1 cellular context compared by ENCODE assay signal in the genomic region with DNA sequence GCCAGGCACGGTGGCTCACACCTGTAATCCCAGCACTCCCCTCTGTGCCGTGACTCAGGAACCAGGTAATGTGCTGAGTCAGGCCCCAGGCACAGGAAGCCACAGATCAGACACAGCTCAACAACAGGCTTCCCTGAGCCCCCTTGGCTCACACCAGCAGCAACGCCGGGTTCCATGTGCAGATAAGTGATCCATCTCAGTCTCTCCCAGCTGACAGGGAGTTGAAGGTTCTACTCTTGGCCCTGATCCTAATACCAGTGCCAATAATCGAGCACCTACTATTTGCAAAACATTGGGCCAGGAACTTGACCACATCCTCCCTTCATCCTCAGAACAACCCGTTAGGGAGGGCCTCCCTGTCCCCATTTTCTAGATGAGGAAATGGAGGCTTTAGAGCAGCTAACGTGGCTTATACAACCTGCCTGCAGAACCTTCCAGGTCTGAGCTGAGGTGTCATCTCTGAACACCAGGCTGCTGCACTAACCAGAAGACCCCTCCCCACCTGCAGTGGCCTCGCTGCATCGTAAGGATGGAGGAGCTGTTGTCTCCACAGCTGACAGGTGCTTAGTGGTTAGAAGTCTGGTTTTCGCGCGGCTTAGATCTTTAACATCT.
TF ChIP-seq lines count a peak whose summit lies in the region.

No MANE protein-coding gene starts in this region.

TF ChIP-seq in HCT116, 20 proteins besides CTCF, POLR2A, EP300 and RAD21 (continued from another document):
- TF ChIP-seq, protein P1, sequence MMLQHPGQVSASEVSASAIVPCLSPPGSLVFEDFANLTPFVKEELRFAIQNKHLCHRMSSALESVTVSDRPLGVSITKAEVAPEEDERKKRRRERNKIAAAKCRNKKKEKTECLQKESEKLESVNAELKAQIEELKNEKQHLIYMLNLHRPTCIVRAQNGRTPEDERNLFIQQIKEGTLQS (IDR thresholded peaks at IDR 0.05) = no peak
- TF ChIP-seq, protein P2, sequence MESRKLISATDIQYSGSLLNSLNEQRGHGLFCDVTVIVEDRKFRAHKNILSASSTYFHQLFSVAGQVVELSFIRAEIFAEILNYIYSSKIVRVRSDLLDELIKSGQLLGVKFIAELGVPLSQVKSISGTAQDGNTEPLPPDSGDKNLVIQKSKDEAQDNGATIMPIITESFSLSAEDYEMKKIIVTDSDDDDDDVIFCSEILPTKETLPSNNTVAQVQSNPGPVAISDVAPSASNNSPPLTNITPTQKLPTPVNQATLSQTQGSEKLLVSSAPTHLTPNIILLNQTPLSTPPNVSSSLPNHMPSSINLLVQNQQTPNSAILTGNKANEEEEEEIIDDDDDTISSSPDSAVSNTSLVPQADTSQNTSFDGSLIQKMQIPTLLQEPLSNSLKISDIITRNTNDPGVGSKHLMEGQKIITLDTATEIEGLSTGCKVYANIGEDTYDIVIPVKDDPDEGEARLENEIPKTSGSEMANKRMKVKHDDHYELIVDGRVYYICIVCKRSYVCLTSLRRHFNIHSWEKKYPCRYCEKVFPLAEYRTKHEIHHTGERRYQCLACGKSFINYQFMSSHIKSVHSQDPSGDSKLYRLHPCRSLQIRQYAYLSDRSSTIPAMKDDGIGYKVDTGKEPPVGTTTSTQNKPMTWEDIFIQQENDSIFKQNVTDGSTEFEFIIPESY (IDR thresholded peaks at IDR 0.05; ENCODE audit: extremely low read depth, insufficient replicate concordance, low read length) = peak; percentile 71
TF ChIP-seq in HCT116: peak in this region for 8.
